Comparison of ENCODE assay signal across 8 cellular contexts in the genomic region with DNA sequence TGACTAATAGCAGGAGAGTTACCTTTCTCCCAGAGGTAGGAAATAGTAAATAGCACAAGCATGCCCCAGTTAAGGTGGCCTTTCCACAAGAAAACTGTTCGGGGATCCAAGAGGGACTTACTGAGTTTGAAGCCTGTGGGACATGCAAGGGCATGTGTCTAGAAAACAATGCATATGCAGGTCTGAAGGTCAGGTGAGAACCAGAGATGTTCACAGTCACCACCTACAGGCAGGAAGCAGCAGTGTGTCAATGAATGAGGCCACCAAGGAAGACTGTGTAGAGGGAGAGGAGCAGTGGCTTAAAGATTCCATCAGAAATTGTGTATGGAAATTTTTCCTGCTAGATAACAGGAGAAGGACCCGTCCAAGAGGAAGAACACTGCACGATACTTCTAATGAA.
DNase-seq lines count a peak whose midpoint lies in the region; ATAC-seq and TF ChIP-seq lines count a peak whose summit lies in the region.

No MANE protein-coding gene starts in this region.

- intact Hi-C loops in thyroid gland (cut with DNase I) = no loop called here

- TF ChIP-seq CTCF in GM12864 (IDR thresholded peaks at IDR 0.05; ENCODE audit: low read depth, low read length, missing control alignments) (peak; percentile 72), thyroid gland (IDR thresholded peaks at IDR 0.05) (no peak)

- H3K27me3 ChIP-seq in GM23248 (replicated peaks; ENCODE audit: insufficient read depth) (no peaks in the 10 kb centered on the region), thyroid gland (no peaks in the 10 kb centered on the region)

- H3K4me3 ChIP-seq in GM12864 (ENCODE audit: low read depth, low read length) = no peak overlapping the region
- no peak overlapping the region for H3K4me3 ChIP-seq in GM23248
- no peak overlapping the region for H3K4me3 ChIP-seq in thyroid gland (replicated peaks in 1 of 3)

- no peaks in the 10 kb centered on the region for H3K9me2 ChIP-seq in GM23248 (ENCODE audit: insufficient read depth)

- no peak for DNase-seq in GM12864 (ENCODE audit: low read depth)
- DNase-seq in GM23248 = no peak
- DNase-seq in left lobe of liver (ENCODE audit: low spot score) = no peak
- no peak for DNase-seq in cerebellar nuclear complex (lab: John Stamatoyannopoulos, UW)
- DNase-seq in stimulated activated CD4-positive, alpha-beta T cell treated with anti-CD3 and anti-CD28 coated beads, Interleukin-15, amount 100 ng/mL, for 24 hours = no peak
- no peak for DNase-seq in activated CD4-positive, CD25-positive, alpha-beta regulatory T cell treated with anti-CD3 and anti-CD28 coated beads, Interleukin-2, amount 50 U/mL, for 72 hours
- no peak for DNase-seq in thyroid gland

- H3K4me2 ChIP-seq in GM23248 (ENCODE audit: unreplicated experiment) = no peak overlapping the region

- H3K36me3 ChIP-seq in GM23248 (ENCODE audit: low read depth) (peaks cover 69% of the 10 kb centered on the region), thyroid gland (no peaks in the 10 kb centered on the region)

- WGBS in GM23248 (ENCODE audit: low coverage in 1 of 2, low lambda C conversion rate in 2 of 2, missing lambda C conversion rate in 2 of 2), 2 experiments = 78 to 85% methylated on average over 3 of the region's 3 CpGs
- 75 to 94% methylated on average over 3 of the region's 3 CpGs for WGBS in thyroid gland, 2 donors

- H3F3A ChIP-seq in GM23248 (ENCODE audit: insufficient read depth) = peaks cover 88% of the 10 kb centered on the region

- no peak overlapping the region for H2AFZ ChIP-seq in GM23248

- peaks cover 100% of the 10 kb centered on the region for H3K79me2 ChIP-seq in GM23248 (ENCODE audit: insufficient read depth)

- H3K27ac ChIP-seq in GM23248 (0 out of 2 replicates have a peak overlapping the region, but pooled peaks have one; percentile 12), thyroid gland (no peak overlapping the region)

- no peak for TF ChIP-seq POLR2A in thyroid gland (IDR thresholded peaks at IDR 0.05)

- peaks cover 26% of the 10 kb centered on the region for H3K4me1 ChIP-seq in GM23248 (ENCODE audit: insufficient read depth)
- H3K4me1 ChIP-seq in thyroid gland = peaks cover 0 to 7% of the 10 kb centered on the region in 2 donors

- in situ Hi-C loops in GM23248 (cut with MboI) = no loop called here

- H3K9me3 ChIP-seq in GM23248 (ENCODE audit: low read depth) = no peaks in the 10 kb centered on the region
- no peaks in the 10 kb centered on the region for H3K9me3 ChIP-seq in thyroid gland

- peaks cover 22% of the 10 kb centered on the region for H4K20me1 ChIP-seq in GM23248 (ENCODE audit: insufficient read depth)

- H3K9ac ChIP-seq in GM23248 = no peak overlapping the region

- ATAC-seq in SK-N-SH treated with all-trans-retinoic acid at 6 μM for 48 hours (peak; percentile 61), left lobe of liver (peak; percentile 89)

TF ChIP-seq in SK-N-SH treated with all-trans-retinoic acid at 6 μM for 48 hours, 23 proteins besides CTCF, POLR2A, EP300 and RAD21:
- no peak for TF ChIP-seq OSR1 (CRISPR knock-in tag; IDR thresholded peaks at IDR 0.05)
- TF ChIP-seq ARNTL (CRISPR knock-in tag; IDR thresholded peaks at IDR 0.05; ENCODE audit: borderline replicate concordance, low read depth) = no peak
- no peak for TF ChIP-seq BACH2 (CRISPR knock-in tag; IDR thresholded peaks at IDR 0.05; ENCODE audit: borderline replicate concordance)
- TF ChIP-seq ZFP3 (CRISPR knock-in tag; IDR thresholded peaks at IDR 0.05) = no peak
- TF ChIP-seq, protein P1, sequence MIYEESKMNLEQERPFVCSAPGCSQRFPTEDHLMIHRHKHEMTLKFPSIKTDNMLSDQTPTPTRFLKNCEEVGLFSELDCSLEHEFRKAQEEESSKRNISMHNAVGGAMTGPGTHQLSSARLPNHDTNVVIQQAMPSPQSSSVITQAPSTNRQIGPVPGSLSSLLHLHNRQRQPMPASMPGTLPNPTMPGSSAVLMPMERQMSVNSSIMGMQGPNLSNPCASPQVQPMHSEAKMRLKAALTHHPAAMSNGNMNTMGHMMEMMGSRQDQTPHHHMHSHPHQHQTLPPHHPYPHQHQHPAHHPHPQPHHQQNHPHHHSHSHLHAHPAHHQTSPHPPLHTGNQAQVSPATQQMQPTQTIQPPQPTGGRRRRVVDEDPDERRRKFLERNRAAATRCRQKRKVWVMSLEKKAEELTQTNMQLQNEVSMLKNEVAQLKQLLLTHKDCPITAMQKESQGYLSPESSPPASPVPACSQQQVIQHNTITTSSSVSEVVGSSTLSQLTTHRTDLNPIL (CRISPR knock-in tag; IDR thresholded peaks at IDR 0.05; ENCODE audit: low read depth) = no peak
- TF ChIP-seq TCF4 (CRISPR knock-in tag; IDR thresholded peaks at IDR 0.05; ENCODE audit: borderline replicate concordance) = no peak
- TF ChIP-seq, protein P2, sequence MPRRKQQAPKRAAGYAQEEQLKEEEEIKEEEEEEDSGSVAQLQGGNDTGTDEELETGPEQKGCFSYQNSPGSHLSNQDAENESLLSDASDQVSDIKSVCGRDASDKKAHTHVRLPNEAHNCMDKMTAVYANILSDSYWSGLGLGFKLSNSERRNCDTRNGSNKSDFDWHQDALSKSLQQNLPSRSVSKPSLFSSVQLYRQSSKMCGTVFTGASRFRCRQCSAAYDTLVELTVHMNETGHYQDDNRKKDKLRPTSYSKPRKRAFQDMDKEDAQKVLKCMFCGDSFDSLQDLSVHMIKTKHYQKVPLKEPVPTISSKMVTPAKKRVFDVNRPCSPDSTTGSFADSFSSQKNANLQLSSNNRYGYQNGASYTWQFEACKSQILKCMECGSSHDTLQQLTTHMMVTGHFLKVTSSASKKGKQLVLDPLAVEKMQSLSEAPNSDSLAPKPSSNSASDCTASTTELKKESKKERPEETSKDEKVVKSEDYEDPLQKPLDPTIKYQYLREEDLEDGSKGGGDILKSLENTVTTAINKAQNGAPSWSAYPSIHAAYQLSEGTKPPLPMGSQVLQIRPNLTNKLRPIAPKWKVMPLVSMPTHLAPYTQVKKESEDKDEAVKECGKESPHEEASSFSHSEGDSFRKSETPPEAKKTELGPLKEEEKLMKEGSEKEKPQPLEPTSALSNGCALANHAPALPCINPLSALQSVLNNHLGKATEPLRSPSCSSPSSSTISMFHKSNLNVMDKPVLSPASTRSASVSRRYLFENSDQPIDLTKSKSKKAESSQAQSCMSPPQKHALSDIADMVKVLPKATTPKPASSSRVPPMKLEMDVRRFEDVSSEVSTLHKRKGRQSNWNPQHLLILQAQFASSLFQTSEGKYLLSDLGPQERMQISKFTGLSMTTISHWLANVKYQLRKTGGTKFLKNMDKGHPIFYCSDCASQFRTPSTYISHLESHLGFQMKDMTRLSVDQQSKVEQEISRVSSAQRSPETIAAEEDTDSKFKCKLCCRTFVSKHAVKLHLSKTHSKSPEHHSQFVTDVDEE (CRISPR knock-in tag; IDR thresholded peaks at IDR 0.05) = no peak
- TF ChIP-seq ESRRG (CRISPR knock-in tag; IDR thresholded peaks at IDR 0.05) = no peak
- TF ChIP-seq, protein P3, sequence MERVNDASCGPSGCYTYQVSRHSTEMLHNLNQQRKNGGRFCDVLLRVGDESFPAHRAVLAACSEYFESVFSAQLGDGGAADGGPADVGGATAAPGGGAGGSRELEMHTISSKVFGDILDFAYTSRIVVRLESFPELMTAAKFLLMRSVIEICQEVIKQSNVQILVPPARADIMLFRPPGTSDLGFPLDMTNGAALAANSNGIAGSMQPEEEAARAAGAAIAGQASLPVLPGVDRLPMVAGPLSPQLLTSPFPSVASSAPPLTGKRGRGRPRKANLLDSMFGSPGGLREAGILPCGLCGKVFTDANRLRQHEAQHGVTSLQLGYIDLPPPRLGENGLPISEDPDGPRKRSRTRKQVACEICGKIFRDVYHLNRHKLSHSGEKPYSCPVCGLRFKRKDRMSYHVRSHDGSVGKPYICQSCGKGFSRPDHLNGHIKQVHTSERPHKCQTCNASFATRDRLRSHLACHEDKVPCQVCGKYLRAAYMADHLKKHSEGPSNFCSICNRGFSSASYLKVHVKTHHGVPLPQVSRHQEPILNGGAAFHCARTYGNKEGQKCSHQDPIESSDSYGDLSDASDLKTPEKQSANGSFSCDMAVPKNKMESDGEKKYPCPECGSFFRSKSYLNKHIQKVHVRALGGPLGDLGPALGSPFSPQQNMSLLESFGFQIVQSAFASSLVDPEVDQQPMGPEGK (CRISPR knock-in tag; IDR thresholded peaks at IDR 0.05; ENCODE audit: borderline replicate concordance) = no peak
- no peak for TF ChIP-seq ZNF70 (CRISPR knock-in tag; IDR thresholded peaks at IDR 0.05)
- no peak for TF ChIP-seq GLIS3 (CRISPR knock-in tag; IDR thresholded peaks at IDR 0.05)
- TF ChIP-seq PPARA (CRISPR knock-in tag; IDR thresholded peaks at IDR 0.05; ENCODE audit: borderline replicate concordance) = no peak
- TF ChIP-seq, protein P4, sequence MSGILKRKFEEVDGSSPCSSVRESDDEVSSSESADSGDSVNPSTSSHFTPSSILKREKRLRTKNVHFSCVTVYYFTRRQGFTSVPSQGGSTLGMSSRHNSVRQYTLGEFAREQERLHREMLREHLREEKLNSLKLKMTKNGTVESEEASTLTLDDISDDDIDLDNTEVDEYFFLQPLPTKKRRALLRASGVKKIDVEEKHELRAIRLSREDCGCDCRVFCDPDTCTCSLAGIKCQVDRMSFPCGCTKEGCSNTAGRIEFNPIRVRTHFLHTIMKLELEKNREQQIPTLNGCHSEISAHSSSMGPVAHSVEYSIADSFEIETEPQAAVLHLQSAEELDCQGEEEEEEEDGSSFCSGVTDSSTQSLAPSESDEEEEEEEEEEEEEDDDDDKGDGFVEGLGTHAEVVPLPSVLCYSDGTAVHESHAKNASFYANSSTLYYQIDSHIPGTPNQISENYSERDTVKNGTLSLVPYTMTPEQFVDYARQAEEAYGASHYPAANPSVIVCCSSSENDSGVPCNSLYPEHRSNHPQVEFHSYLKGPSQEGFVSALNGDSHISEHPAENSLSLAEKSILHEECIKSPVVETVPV (CRISPR knock-in tag; IDR thresholded peaks at IDR 0.05) = no peak
- TF ChIP-seq RARB (CRISPR knock-in tag; IDR thresholded peaks at IDR 0.05) = no peak
- TF ChIP-seq ZNF565 (CRISPR knock-in tag; conservative IDR thresholded peaks at IDR 0.05; ENCODE audit: low read depth) = no peak
- TF ChIP-seq ZC3H10 (CRISPR knock-in tag; IDR thresholded peaks at IDR 0.05) = no peak
- TF ChIP-seq SNAI2 (CRISPR knock-in tag; IDR thresholded peaks at IDR 0.05) = no peak
TF ChIP-seq in SK-N-SH treated with all-trans-retinoic acid at 6 μM for 48 hours: peak in this region for 0.
